Comparison of ENCODE assay signal across 14 cellular contexts in the genomic region with DNA sequence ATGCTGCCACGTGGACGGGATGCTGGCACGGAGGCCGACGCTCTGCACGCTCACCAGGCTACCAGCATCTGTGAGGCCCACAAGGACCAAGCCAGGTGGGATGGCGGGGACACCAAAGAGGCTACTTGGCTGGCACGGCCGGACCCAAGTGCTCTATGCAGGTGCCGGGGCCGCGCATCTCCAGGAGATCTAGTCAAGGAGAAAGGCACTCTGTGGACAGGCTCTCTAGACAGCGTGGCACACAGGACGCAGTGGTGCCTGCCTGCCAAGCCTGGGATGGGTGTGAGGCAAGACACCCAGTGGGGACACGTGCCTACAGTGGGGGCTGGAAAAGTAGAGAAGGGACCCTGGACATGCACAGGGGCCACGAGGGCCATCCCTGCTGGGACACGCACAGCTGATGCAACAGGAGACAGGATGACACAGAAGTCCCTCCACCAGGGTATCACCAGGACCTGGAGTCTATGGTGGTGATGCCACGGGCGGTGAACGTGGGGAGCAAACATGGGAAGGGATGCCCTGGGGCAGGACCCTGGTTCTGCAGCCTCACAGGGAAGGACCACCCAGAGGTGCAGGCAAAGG. TPM values are rescaled to one million over a fixed set of nuclear protein-coding genes. Genes with fewer than 3 reads are reported as not detected.
DNase-seq lines count a peak whose midpoint lies in the region; ATAC-seq and TF ChIP-seq lines count a peak whose summit lies in the region.
"Had no signal": no experiment of that assay in that cellular context is flagged by ENCODE, and none has a peak within 500 bp of the region (broad histone marks: within the 10 kb centered on the region; RNA-seq: fewer than 3 reads in every experiment).

No MANE protein-coding gene starts in this region.

- peaks cover 4% of the 10 kb centered on the region for H3K27me3 Mint-ChIP-seq in activated T-cell treated with anti-CD3 and anti-CD28 coated beads, Interleukin-2, amount 50 U/mL, for 4 hours (ENCODE audit: low read depth)
- no peaks in the 10 kb centered on the region for H3K27me3 Mint-ChIP-seq in activated naive CD8-positive, alpha-beta T cell treated with anti-CD3 and anti-CD28 coated beads, Interleukin-2, amount 10 ng/mL, durations not matched to agents 7 days and 5 days
- H3K27me3 Mint-ChIP-seq in naive B cell (no peaks in the 10 kb centered on the region), type B pancreatic cell (no peaks in the 10 kb centered on the region)

- DNase-seq in activated T-cell treated with anti-CD3 and anti-CD28 coated beads, Interleukin-2, amount 50 U/mL, for 4 hours, result no peak
- no peak for DNase-seq in activated T-cell treated with anti-CD3 and anti-CD28 coated beads for 4 hours
- no peak for DNase-seq in activated naive CD8-positive, alpha-beta T cell treated with anti-CD3 and anti-CD28 coated beads, Interleukin-2, amount 10 ng/mL, durations not matched to agents 7 days and 5 days
- DNase-seq in naive B cell, result no peak
- DNase-seq in type B pancreatic cell (ENCODE audit: extremely low spot score, unreplicated experiment), result peak; percentile 60
- no peak for DNase-seq in HT-29 (ENCODE audit: low spot score)
- DNase-seq in BE2C, result no peak
- DNase-seq: kidney glomerular epithelial cell; MG63; NCI-H2171 treated with DMSO at 0.1 percent for 48 hours; NK-92 treated with Interleukin-12 subunit alpha and Interleukin-12 subunit beta, amount 100 ng/mL, for 24 hours had no signal

- peak overlapping the region; percentile 87 for H3K27ac Mint-ChIP-seq in activated naive CD8-positive, alpha-beta T cell treated with anti-CD3 and anti-CD28 coated beads, Interleukin-2, amount 10 ng/mL, durations not matched to agents 7 days and 5 days
- H3K27ac Mint-ChIP-seq in naive B cell, result peak overlapping the region in 3 of 6 donors; percentile 27 to 80 (median 62)
- H3K27ac Mint-ChIP-seq in type B pancreatic cell, result no peak overlapping the region

- H3K4me3 ChIP-seq in BE2C (ENCODE audit: low read depth, low read length), result no peak overlapping the region
- H3K4me3 ChIP-seq: MG63, SJSA1 had no signal

- H3K4me1 Mint-ChIP-seq in activated T-cell treated with anti-CD3 and anti-CD28 coated beads, Interleukin-2, amount 50 U/mL, for 4 hours (ENCODE audit: low read depth), result peaks cover 21% of the 10 kb centered on the region
- H3K4me1 Mint-ChIP-seq in activated naive CD8-positive, alpha-beta T cell treated with anti-CD3 and anti-CD28 coated beads, Interleukin-2, amount 10 ng/mL, durations not matched to agents 7 days and 5 days, result peaks cover 23% of the 10 kb centered on the region
- H3K4me1 Mint-ChIP-seq in naive B cell (peaks cover 21 to 46% (median 43%) of the 10 kb centered on the region in 3 donors), type B pancreatic cell (ENCODE audit: unreplicated experiment) (peaks cover 23% of the 10 kb centered on the region)

- H3K36me3 Mint-ChIP-seq in activated T-cell treated with anti-CD3 and anti-CD28 coated beads, Interleukin-2, amount 50 U/mL, for 4 hours (ENCODE audit: insufficient read depth), result peaks cover 2% of the 10 kb centered on the region
- no peaks in the 10 kb centered on the region for H3K36me3 Mint-ChIP-seq in activated naive CD8-positive, alpha-beta T cell treated with anti-CD3 and anti-CD28 coated beads, Interleukin-2, amount 10 ng/mL, durations not matched to agents 7 days and 5 days
- H3K36me3 Mint-ChIP-seq in naive B cell (peaks cover 0 to 12% of the 10 kb centered on the region in 2 donors), type B pancreatic cell (peaks cover 28% of the 10 kb centered on the region)

- H3K4me1 ChIP-seq in BE2C, result no peaks in the 10 kb centered on the region

- H3K36me3 ChIP-seq in BE2C, result no peaks in the 10 kb centered on the region
- H3K36me3 ChIP-seq: MG63, SJSA1 had no signal

- POLR2A ChIA-PET in activated naive CD8-positive, alpha-beta T cell treated with anti-CD3 and anti-CD28 coated beads, Interleukin-2, amount 10 ng/mL, durations not matched to agents 7 days and 5 days (lab: Charles Lee), result interaction anchor here (1.7 kb wide), 1 partner anchor 27 kb away, joined by 3 read pairs; no protein-coding TSS in a partner anchor

- ATAC-seq in activated T-cell treated with anti-CD3 and anti-CD28 coated beads, Interleukin-2, amount 50 U/mL, for 4 hours, result peak; percentile 29 to 32
- ATAC-seq in activated naive CD8-positive, alpha-beta T cell treated with anti-CD3 and anti-CD28 coated beads, Interleukin-2, amount 10 ng/mL, durations not matched to agents 7 days and 5 days (ENCODE audit: low read depth), result peak; percentile 28
- ATAC-seq in naive B cell (ENCODE audit: low read depth in 2 of 2), result no peak
- no peak for ATAC-seq in HG03354 (IDR thresholded peaks at IDR 0.05; ENCODE audit: poor library complexity, severe bottlenecking, unreplicated experiment)

- H3K9me3 Mint-ChIP-seq in activated T-cell treated with anti-CD3 and anti-CD28 coated beads, Interleukin-2, amount 50 U/mL, for 4 hours, result no peaks in the 10 kb centered on the region
- H3K9me3 Mint-ChIP-seq in activated naive CD8-positive, alpha-beta T cell treated with anti-CD3 and anti-CD28 coated beads, Interleukin-2, amount 10 ng/mL, durations not matched to agents 7 days and 5 days, result no peaks in the 10 kb centered on the region
- no peaks in the 10 kb centered on the region for H3K9me3 Mint-ChIP-seq in naive B cell
- no peaks in the 10 kb centered on the region for H3K9me3 Mint-ChIP-seq in type B pancreatic cell
- H3K9me3 Mint-ChIP-seq: nephron had no signal

- TF ChIP-seq CTCF in type B pancreatic cell (conservative IDR thresholded peaks at IDR 0.05), result no peak
- TF ChIP-seq CTCF in BE2C (IDR thresholded peaks at IDR 0.05; ENCODE audit: low read depth, low read length), result no peak

- H3K27me3 ChIP-seq in BE2C, result no peaks in the 10 kb centered on the region
- H3K27me3 ChIP-seq: MG63, SJSA1 had no signal

- H3K4me3 Mint-ChIP-seq in activated T-cell treated with anti-CD3 and anti-CD28 coated beads, Interleukin-2, amount 50 U/mL, for 4 hours, result peak overlapping the region; percentile 13
- H3K4me3 Mint-ChIP-seq in activated naive CD8-positive, alpha-beta T cell treated with anti-CD3 and anti-CD28 coated beads, Interleukin-2, amount 10 ng/mL, durations not matched to agents 7 days and 5 days, result peak overlapping the region; percentile 24
- peak overlapping the region in 7 of 8 donors; percentile 60 to 80 (median 67) for H3K4me3 Mint-ChIP-seq in naive B cell
- H3K4me3 Mint-ChIP-seq in type B pancreatic cell, result no peak overlapping the region
- H3K4me3 Mint-ChIP-seq: nephron had no signal

- H3K9me3 ChIP-seq in BE2C, result no peaks in the 10 kb centered on the region
- H3K9me3 ChIP-seq: MG63, SJSA1 had no signal

RNA-seq across cellular contexts. Expression of a gene that starts 28.5 kb away (rescaled TPM):
- total RNA-seq in activated T-cell treated with anti-CD3 and anti-CD28 coated beads, Interleukin-2, amount 50 U/mL, for 4 hours, result 1 to 10 TPM; 3.0 to 4.3 (median 4.0) TPM
- total RNA-seq in activated naive CD8-positive, alpha-beta T cell treated with anti-CD3 and anti-CD28 coated beads, Interleukin-2, amount 10 ng/mL, durations not matched to agents 7 days and 5 days, result 1 to 10 TPM; 6.9 to 8.0 TPM
- 1 to 10 TPM; 1.7 to 7.5 (median 4.8) TPM for polyA plus RNA-seq in naive B cell (ENCODE audit: low read depth in 6 of 6)
- total RNA-seq in type B pancreatic cell (ENCODE audit: low replicate concordance), result 34.1 and 71.2 TPM in 2 replicates
- total RNA-seq in HT-29 (2014; rRNA removed; shearing (Covaris generic)), result 8.1 and 10.4 TPM in 2 replicates
- polyA plus RNA-seq in BE2C (2012; ENCODE audit: insufficient read depth, insufficient read length, low read depth), result 11.1 TPM

Comparison
In these comparisons a context has a peak if more than half of its experiments do, and no peak if none do; other contexts are left out.
1. ATAC-seq: peak in activated T-cell treated with anti-CD3 and anti-CD28 coated beads, Interleukin-2, amount 50 U/mL, for 4 hours (2 of 2) and activated naive CD8-positive, alpha-beta T cell treated with anti-CD3 and anti-CD28 coated beads, Interleukin-2, amount 10 ng/mL, durations not matched to agents 7 days and 5 days (single experiment); none in naive B cell (0 of 2) and HG03354 (single experiment).